ENCODE assay signal across 9 cellular contexts in genomic region chr10:88896336-88897018, GRCh38. TPM values are rescaled to one million over a fixed set of nuclear protein-coding genes. Genes with fewer than 3 reads are reported as not detected.
A peak's percentile ranks its signal among the peaks of the same experiment; 100 is the strongest.
DNase-seq lines count a peak whose midpoint lies in the region; ATAC-seq and TF ChIP-seq lines count a peak whose summit lies in the region.
"Had no signal": no experiment of that assay in that cellular context is flagged by ENCODE, and none has a peak within 500 bp of the region (broad histone marks: within the 10 kb centered on the region; RNA-seq: fewer than 3 reads in every experiment).

No MANE protein-coding gene starts in this region.

- DNase-seq in GM23338 (ENCODE audit: low spot score), result no peak
- DNase-seq in Peyer's patch, result peak in 1 of 3 donors; percentile 69
- no peak for DNase-seq in fibroblast of lung (ENCODE audit: low read depth in 2 of 2)
- no peak for DNase-seq in gastrocnemius medialis
- DNase-seq in RKO (ENCODE audit: low spot score), result no peak
- DNase-seq in NCI-H526 treated with DMSO at 0.1 percent for 48 hours (lab: John Stamatoyannopoulos, UW), result no peak
- no peak for DNase-seq in hypothalamus (lab: John Stamatoyannopoulos, UW)
- DNase-seq: NCI-H526 had no signal

- H2AFZ ChIP-seq in GM23338 (peak overlapping the region; percentile 53; the same call in 1 of the 2 replicates), fibroblast of lung (ENCODE audit: low read length) (no peak overlapping the region)

- no peak overlapping the region for H3K4me3 Mint-ChIP-seq in GM23338

- H3K4me3 ChIP-seq in GM23338 (no peak overlapping the region), Peyer's patch (no peak overlapping the region), fibroblast of lung (replicated peaks in 1 of 4; ENCODE audit: control extremely low read depth in 1 of 4, insufficient read depth in 1 of 4, low read depth in 3 of 4, low read length in 4 of 4) (peak overlapping the region in 1 of 4 experiments; percentile 4), gastrocnemius medialis (no peak overlapping the region)

- H3K27me3 ChIP-seq in GM23338 (ENCODE audit: insufficient read depth) (no peaks in the 10 kb centered on the region), Peyer's patch (no peaks in the 10 kb centered on the region), fibroblast of lung (ENCODE audit: control insufficient read depth, insufficient read depth, low read length) (no peaks in the 10 kb centered on the region), gastrocnemius medialis (no peaks in the 10 kb centered on the region)

- H3K27ac ChIP-seq in GM23338 (ENCODE audit: low read depth), result no peak overlapping the region
- H3K27ac ChIP-seq in Peyer's patch, result peak overlapping the region; percentile 56 to 87 (median 74)
- H3K27ac ChIP-seq in fibroblast of lung (ENCODE audit: insufficient read depth, low read length), result peak overlapping the region; percentile 57
- H3K27ac ChIP-seq in gastrocnemius medialis, result peak overlapping the region; percentile 37 to 59 (median 44)

- in situ Hi-C loops in gastrocnemius medialis (cut with MboI; ENCODE audit: low sequenced_read_pairs in 4 of 4), result no loop called here

- TF ChIP-seq POLR2A in Peyer's patch (IDR thresholded peaks at IDR 0.05) (no peak), gastrocnemius medialis (IDR thresholded peaks at IDR 0.05) (no peak)

- H3K9ac ChIP-seq in fibroblast of lung (ENCODE audit: insufficient read depth, low read length), result no peak overlapping the region

- H3K9me3 ChIP-seq in Peyer's patch, result no peaks in the 10 kb centered on the region
- no peaks in the 10 kb centered on the region for H3K9me3 ChIP-seq in fibroblast of lung (ENCODE audit: control insufficient read depth, insufficient read depth, low read depth, low read length)
- H3K9me3 ChIP-seq in gastrocnemius medialis, result no peaks in the 10 kb centered on the region

- H3K27ac Mint-ChIP-seq in GM23338, result peak overlapping the region; percentile 81

- no peaks in the 10 kb centered on the region for H3K79me2 ChIP-seq in GM23338 (replicated peaks; ENCODE audit: insufficient read depth)
- H3K79me2 ChIP-seq in fibroblast of lung (ENCODE audit: control insufficient read depth, insufficient read depth, low read length), result peaks cover 77% of the 10 kb centered on the region

- ATAC-seq in GM23338 (no peak), gastrocnemius medialis (no peak), HG02885 (IDR thresholded peaks at IDR 0.05; ENCODE audit: poor library complexity, unreplicated experiment) (no peak)

- H3K9me3 Mint-ChIP-seq in GM23338, result no peaks in the 10 kb centered on the region; the same call in 2 of the 3 replicates

- H3K4me1 ChIP-seq in GM23338 (ENCODE audit: insufficient read depth) (no peaks in the 10 kb centered on the region; the same call in 1 of the 2 replicates), Peyer's patch (peaks cover 0 to 75% (median 19%) of the 10 kb centered on the region in 4 donors), fibroblast of lung (ENCODE audit: control insufficient read depth, extremely low read depth, insufficient read depth, low read length) (peaks cover 44% of the 10 kb centered on the region), gastrocnemius medialis (peaks cover 0 to 4% of the 10 kb centered on the region in 2 donors)

- no peak for TF ChIP-seq CTCF in GM23338 (conservative IDR thresholded peaks at IDR 0.05; ENCODE audit: low read depth in 2 of 2)
- TF ChIP-seq CTCF in Peyer's patch (IDR thresholded peaks at IDR 0.05), result peak in 1 of 6 experiments; percentile 11
- TF ChIP-seq CTCF in fibroblast of lung (conservative IDR thresholded peaks at IDR 0.05 in 1 of 2, IDR thresholded peaks at IDR 0.05 in 1 of 2; ENCODE audit: low read depth in 1 of 2, low read length in 2 of 2), result no peak
- no peak for TF ChIP-seq CTCF in gastrocnemius medialis (IDR thresholded peaks at IDR 0.05 in 4 of 5, conservative IDR thresholded peaks at IDR 0.05 in 1 of 5)

- intact Hi-C loops in gastrocnemius medialis (cut with DNase I; ENCODE audit: low total_unique reads), result loop anchor here (2.0 kb wide), 1 partner anchor 16 kb away; no protein-coding TSS in a partner anchor

- H3K9me2 ChIP-seq in GM23338 (ENCODE audit: insufficient read depth), result no peaks in the 10 kb centered on the region

- H4K20me1 ChIP-seq in GM23338 (replicated peaks; ENCODE audit: insufficient read depth), result no peaks in the 10 kb centered on the region
- no peaks in the 10 kb centered on the region for H4K20me1 ChIP-seq in fibroblast of lung (ENCODE audit: control insufficient read depth, extremely low read depth, insufficient read depth, low read length)

- peaks cover 19% of the 10 kb centered on the region for H3K4me1 Mint-ChIP-seq in GM23338

- no peak overlapping the region for H3K4me2 ChIP-seq in GM23338
- H3K4me2 ChIP-seq in fibroblast of lung (ENCODE audit: extremely low read depth, insufficient read depth, low read length), result peak overlapping the region; percentile 13

- H3K36me3 Mint-ChIP-seq in GM23338 (ENCODE audit: low read depth), result no peaks in the 10 kb centered on the region

- no peaks in the 10 kb centered on the region for H3F3A ChIP-seq in GM23338 (replicated peaks; ENCODE audit: low read depth)

- H3K27me3 Mint-ChIP-seq in GM23338 (ENCODE audit: insufficient read depth, low read depth, poor library complexity), result no peaks in the 10 kb centered on the region

- no peaks in the 10 kb centered on the region for H3K36me3 ChIP-seq in GM23338 (ENCODE audit: insufficient read depth)
- H3K36me3 ChIP-seq in Peyer's patch, result no peaks in the 10 kb centered on the region
- H3K36me3 ChIP-seq in fibroblast of lung (ENCODE audit: control insufficient read depth, insufficient read depth, low read length), result no peaks in the 10 kb centered on the region
- H3K36me3 ChIP-seq in gastrocnemius medialis, result no peaks in the 10 kb centered on the region

RNA-seq across cellular contexts. Expression of gene STAMBPL1, which starts 16.4 kb away (rescaled TPM):
- total RNA-seq in GM23338 (2014; rRNA removed; shearing (Covaris generic)), result 11.5 and 12.5 TPM in 2 replicates
- polyA plus RNA-seq in GM23338 (2016; fragmentation: Nextera tagmentation; extraction: Ambion mirVana) (1.8 and 2.5 TPM in 2 replicates), fibroblast of lung (37.1 and 72.5 TPM in 2 replicates)
- total RNA-seq in Peyer's patch (100 to 1,000 TPM in 1 of 4 donors, 10 to 100 TPM in 3; 54.6 to 116 (median 84.6) TPM), fibroblast of lung (41.3 and 45.6 TPM in 2 replicates), gastrocnemius medialis (1 to 10 TPM in 2 of 4 donors, under 1 TPM in 2; 0.72 to 1.4 (median 1.0) TPM)
- polyA plus RNA-seq in fibroblast of lung (2012), result 25.9 and 44.6 TPM in 2 replicates
- polyA minus RNA-seq in fibroblast of lung (ENCODE audit: low replicate concordance), result 2.3 and 8.1 TPM in 2 replicates

RNA-seq across cellular contexts. Expression of gene ANKRD22, which starts 44.8 kb away (rescaled TPM):
- total RNA-seq in GM23338 (2014; rRNA removed; shearing (Covaris generic)), result not detected in 2 replicates
- polyA plus RNA-seq in GM23338 (2016; fragmentation: Nextera tagmentation; extraction: Ambion mirVana) (not detected in 2 replicates), fibroblast of lung (not detected in 2 replicates)
- total RNA-seq in Peyer's patch (1 to 10 TPM in 2 of 4 donors, under 1 TPM in 1, not detected in 1; 0.70 to 1.5 (median 1.1) TPM), fibroblast of lung (under 0.01 and 0.17 TPM in 2 replicates), gastrocnemius medialis (not detected)
- polyA plus RNA-seq in fibroblast of lung (2012), result not detected in 2 replicates
- not detected in 2 replicates for polyA minus RNA-seq in fibroblast of lung (ENCODE audit: low replicate concordance)

RNA-seq across cellular contexts. Expression of gene ACTA2, which starts 56.1 kb away (rescaled TPM):
- 2.4 and 9.4 TPM in 2 replicates for total RNA-seq in GM23338 (2014; rRNA removed; shearing (Covaris generic))
- polyA plus RNA-seq in GM23338 (2016; fragmentation: Nextera tagmentation; extraction: Ambion mirVana), result 3.4 and 3.9 TPM in 2 replicates
- 100 to 1,000 TPM in 3 of 4 donors, 10 to 100 TPM in 1; 83.5 to 342 (median 142) TPM for total RNA-seq in Peyer's patch
- 78.4 and 78.6 TPM in 2 replicates for total RNA-seq in fibroblast of lung
- polyA plus RNA-seq in fibroblast of lung, result 237 and 2,788 TPM in 2 replicates
- 206 and 2,024 TPM in 2 replicates for polyA plus RNA-seq in fibroblast of lung (2012)
- polyA minus RNA-seq in fibroblast of lung (ENCODE audit: low replicate concordance), result 291 and 2,169 TPM in 2 replicates
- total RNA-seq in gastrocnemius medialis, result 100 to 1,000 TPM in 1 of 4 donors, 10 to 100 TPM in 3; 23.4 to 119 (median 74.2) TPM
